Comparison of ENCODE assay signal across 17 cellular contexts in the genomic region with DNA sequence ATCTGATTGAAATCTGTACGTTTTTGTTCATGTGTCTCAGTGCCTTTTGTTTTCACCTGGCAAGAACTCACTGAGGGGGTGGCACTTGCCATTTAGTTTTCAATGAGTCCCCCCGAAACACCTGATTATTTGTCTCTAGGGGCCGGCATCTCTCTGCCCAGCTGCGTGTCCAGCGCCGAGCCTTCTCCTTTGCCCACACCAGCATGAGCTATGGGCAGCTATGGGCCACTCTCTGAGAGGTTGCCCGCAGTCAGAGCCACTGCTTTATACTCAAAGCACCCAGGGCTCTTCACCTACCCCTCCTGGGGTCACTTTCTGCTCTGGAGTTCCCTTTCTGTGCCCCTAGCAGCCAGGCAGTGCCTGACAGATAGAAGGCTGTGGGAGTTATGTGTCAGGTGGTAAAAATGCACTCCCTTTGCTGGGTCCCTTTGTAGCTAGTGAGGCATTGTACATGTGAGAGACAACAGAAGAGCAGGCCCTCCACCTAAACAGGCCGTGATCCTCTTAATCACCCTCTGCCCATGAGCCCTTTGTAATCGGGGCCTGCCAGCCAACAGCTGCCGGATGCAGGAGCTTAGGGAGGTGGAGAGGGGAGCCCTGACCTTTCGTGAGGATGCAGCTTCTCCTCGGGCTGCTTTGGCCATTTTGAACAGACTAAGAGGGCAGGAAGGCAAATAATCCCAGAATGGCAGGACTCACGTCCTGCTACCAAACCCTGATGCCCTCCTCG.
"Had no signal": no experiment of that assay in that cellular context is flagged by ENCODE, and none has a peak within 500 bp of the region (broad histone marks: within the 10 kb centered on the region; RNA-seq: fewer than 3 reads in every experiment).

No MANE protein-coding gene starts in this region.

- H3K27ac ChIP-seq: epithelial cell of prostate, tibial nerve, uterus had no signal

- H3K36me3 Mint-ChIP-seq: activated naive CD8-positive, alpha-beta T cell treated with anti-CD3 and anti-CD28 coated beads, Interleukin-2, amount 10 ng/mL, durations not matched to agents 7 days and 5 days; immature natural killer cell; naive B cell; stimulated activated memory B cell treated with anti-CD40 and anti-IgM and Interleukin-4, amounts not matched to agents 10 μg/mL and 1 μg/mL and 100 μg/mL, for 72 hours had no signal

- H3K4me1 Mint-ChIP-seq: activated naive CD8-positive, alpha-beta T cell treated with anti-CD3 and anti-CD28 coated beads, Interleukin-2, amount 10 ng/mL, durations not matched to agents 7 days and 5 days; immature natural killer cell; naive B cell; stimulated activated memory B cell treated with anti-CD40 and anti-IgM and Interleukin-4, amounts not matched to agents 10 μg/mL and 1 μg/mL and 100 μg/mL, for 72 hours had no signal

- FAIRE-seq: frontal cortex had no signal

- H3K36me3 ChIP-seq: uterus had no signal

- DNase-seq: activated CD4-positive, CD25-positive, alpha-beta regulatory T cell treated with anti-CD3 and anti-CD28 coated beads, Interleukin-2, amount 50 U/mL, for 72 hours; activated naive CD4-positive, alpha-beta T cell; activated naive CD8-positive, alpha-beta T cell treated with anti-CD3 and anti-CD28 coated beads, Interleukin-2, amount 10 ng/mL, durations not matched to agents 7 days and 5 days; activated T-cell treated with anti-CD3 and anti-CD28 coated beads for 4 hours; anterior cingulate cortex; cortex of kidney; effector memory CD8-positive, alpha-beta T cell; immature natural killer cell; midbrain; naive B cell; stimulated activated CD4-positive, alpha-beta T cell treated with anti-CD3 and anti-CD28 coated beads, Interleukin-2, amount 100 ng/mL, for 48 hours; uterus had no signal

- ATAC-seq: effector memory CD8-positive, alpha-beta T cell; stimulated activated memory B cell treated with anti-CD40 and anti-IgM and Interleukin-4, amounts not matched to agents 10 μg/mL and 1 μg/mL and 100 μg/mL, for 72 hours had no signal

- H3K9me3 ChIP-seq: tibial nerve, uterus had no signal

- H3K4me3 Mint-ChIP-seq: activated naive CD8-positive, alpha-beta T cell treated with anti-CD3 and anti-CD28 coated beads, Interleukin-2, amount 10 ng/mL, durations not matched to agents 7 days and 5 days; effector memory CD8-positive, alpha-beta T cell; immature natural killer cell; stimulated activated memory B cell treated with anti-CD40 and anti-IgM and Interleukin-4, amounts not matched to agents 10 μg/mL and 1 μg/mL and 100 μg/mL, for 72 hours had no signal

- H3K9me3 Mint-ChIP-seq: activated naive CD8-positive, alpha-beta T cell treated with anti-CD3 and anti-CD28 coated beads, Interleukin-2, amount 10 ng/mL, durations not matched to agents 7 days and 5 days; effector memory CD8-positive, alpha-beta T cell; immature natural killer cell; naive B cell had no signal

- H3K27ac Mint-ChIP-seq: activated naive CD8-positive, alpha-beta T cell treated with anti-CD3 and anti-CD28 coated beads, Interleukin-2, amount 10 ng/mL, durations not matched to agents 7 days and 5 days; effector memory CD8-positive, alpha-beta T cell; immature natural killer cell; naive B cell; stimulated activated memory B cell treated with anti-CD40 and anti-IgM and Interleukin-4, amounts not matched to agents 10 μg/mL and 1 μg/mL and 100 μg/mL, for 72 hours had no signal

- H3K4me1 ChIP-seq: tibial nerve, uterus had no signal

- H3K27me3 Mint-ChIP-seq: activated naive CD8-positive, alpha-beta T cell treated with anti-CD3 and anti-CD28 coated beads, Interleukin-2, amount 10 ng/mL, durations not matched to agents 7 days and 5 days; naive B cell; stimulated activated memory B cell treated with anti-CD40 and anti-IgM and Interleukin-4, amounts not matched to agents 10 μg/mL and 1 μg/mL and 100 μg/mL, for 72 hours had no signal

- H3K27me3 ChIP-seq: tibial nerve, uterus had no signal

- H3K4me3 ChIP-seq: lung, tibial nerve, uterus had no signal
